11 cellular contexts compared by ENCODE assay signal in the genomic region with DNA sequence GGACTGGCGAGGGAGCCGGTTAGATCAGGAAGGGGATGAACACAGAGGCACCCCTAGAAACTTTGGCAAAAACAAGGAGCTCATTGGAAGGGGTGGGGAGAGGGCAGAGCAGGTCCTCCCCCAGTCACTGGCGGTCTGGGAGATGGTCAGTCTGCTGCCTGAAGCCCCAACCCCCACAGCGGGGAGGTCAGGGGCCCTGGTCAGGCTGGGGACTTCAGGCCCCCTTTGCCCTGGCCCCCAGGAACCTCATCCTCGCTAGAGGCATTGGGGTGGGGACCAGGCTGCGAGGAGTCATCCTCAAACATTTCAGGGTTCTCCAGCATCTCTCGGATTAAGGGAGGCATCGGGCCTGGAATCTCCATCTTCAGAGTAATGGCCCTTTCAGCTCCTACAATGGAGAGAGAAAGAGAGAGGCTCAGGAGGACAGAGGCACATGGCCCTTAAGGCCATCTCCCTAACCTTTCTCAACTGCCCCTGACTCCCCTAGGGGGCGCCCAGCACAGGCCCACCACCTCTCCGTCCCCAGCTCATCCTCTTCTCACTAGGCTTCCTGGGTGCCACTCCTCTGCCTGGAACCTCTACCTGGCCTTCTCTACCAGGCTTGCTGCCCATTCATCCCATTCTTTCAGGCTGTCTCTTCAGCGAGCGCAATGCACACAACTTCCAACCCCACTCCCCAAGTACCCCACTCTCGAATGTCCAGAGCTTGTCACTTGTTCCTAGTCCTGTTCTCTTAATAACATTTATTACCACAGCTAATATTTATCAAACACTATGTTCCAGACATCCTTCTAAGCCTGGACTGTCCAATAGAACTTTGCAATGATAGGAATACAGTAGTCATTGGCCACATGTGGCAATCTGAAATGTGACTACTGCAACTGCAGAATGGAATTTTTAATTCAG. TPM values are rescaled to one million over a fixed set of nuclear protein-coding genes. Genes with fewer than 3 reads are reported as not detected.
DNase-seq lines count a peak whose midpoint lies in the region; ATAC-seq and TF ChIP-seq lines count a peak whose summit lies in the region.
"Had no signal": no experiment of that assay in that cellular context is flagged by ENCODE, and none has a peak within 500 bp of the region (broad histone marks: within the 10 kb centered on the region; RNA-seq: fewer than 3 reads in every experiment).

No MANE protein-coding gene starts in this region.

- TF ChIP-seq CTCF in HFF-Myc (IDR thresholded peaks at IDR 0.05; ENCODE audit: low read depth, low read length, missing control alignments): peak; percentile 56

- no peak overlapping the region for H3K4me3 ChIP-seq in HFF-Myc (replicated peaks; ENCODE audit: low read depth, low read length)
- no peak overlapping the region for H3K4me3 ChIP-seq in naive thymus-derived CD4-positive, alpha-beta T cell (ENCODE audit: low read length)
- H3K4me3 ChIP-seq: tibial artery had no signal

- no peak overlapping the region for H3K4me3 Mint-ChIP-seq in activated T-helper 1 cell treated with anti-CD3 and anti-CD28 coated beads, Interleukin-12 subunit alpha, Interleukin-12 subunit beta, Interleukin-2, Interleukin-4 antibody, amounts not matched to agents 30 ng/mL and 10 ng/mL and 1 ng/mL, durations not matched to agents 14 hours and 24 hours and 36 hours
- H3K4me3 Mint-ChIP-seq in naive thymus-derived CD4-positive, alpha-beta T cell: peak overlapping the region in 2 of 10 donors; percentile 6 to 70
- H3K4me3 Mint-ChIP-seq: immature natural killer cell had no signal

- peak overlapping the region; percentile 30 for H3K27ac Mint-ChIP-seq in activated T-helper 1 cell treated with anti-CD3 and anti-CD28 coated beads, Interleukin-12 subunit alpha, Interleukin-12 subunit beta, Interleukin-2, Interleukin-4 antibody, amounts not matched to agents 30 ng/mL and 10 ng/mL and 1 ng/mL, durations not matched to agents 14 hours and 24 hours and 36 hours
- peak overlapping the region in 6 of 9 donors; percentile 15 to 88 (median 50) for H3K27ac Mint-ChIP-seq in naive thymus-derived CD4-positive, alpha-beta T cell

- peaks cover 32 to 39% of the 10 kb centered on the region in 2 donors for H3K4me1 ChIP-seq in naive thymus-derived CD4-positive, alpha-beta T cell (ENCODE audit: control insufficient read depth in 2 of 2, insufficient read depth in 2 of 2, low read length in 2 of 2)

- H3K27ac ChIP-seq in naive thymus-derived CD4-positive, alpha-beta T cell (ENCODE audit: low read depth, low read length): no peak overlapping the region
- H3K27ac ChIP-seq: C4-2B, tibial artery had no signal

- H3K9me3 ChIP-seq in naive thymus-derived CD4-positive, alpha-beta T cell (ENCODE audit: control insufficient read depth in 2 of 3, low read length in 3 of 3): no peaks in the 10 kb centered on the region
- H3K9me3 ChIP-seq: tibial artery had no signal

- H3K36me3 ChIP-seq in naive thymus-derived CD4-positive, alpha-beta T cell (ENCODE audit: control insufficient read depth in 2 of 3, insufficient read depth in 3 of 3, low read length in 3 of 3): peaks cover 0 to 55% (median 0%) of the 10 kb centered on the region in 3 experiments

- intact Hi-C loops in activated T-helper 1 cell treated with anti-CD3 and anti-CD28 coated beads, Interleukin-12 subunit alpha, Interleukin-12 subunit beta, Interleukin-2, Interleukin-4 antibody, amounts not matched to agents 30 ng/mL and 10 ng/mL and 1 ng/mL, durations not matched to agents 14 hours and 24 hours and 36 hours (cut with micrococcal nuclease): no loop called here
- intact Hi-C loops in naive thymus-derived CD4-positive, alpha-beta T cell (cut with micrococcal nuclease): no loop called here

- H3K27me3 Mint-ChIP-seq in activated T-helper 1 cell treated with anti-CD3 and anti-CD28 coated beads, Interleukin-12 subunit alpha, Interleukin-12 subunit beta, Interleukin-2, Interleukin-4 antibody, amounts not matched to agents 30 ng/mL and 10 ng/mL and 1 ng/mL, durations not matched to agents 14 hours and 24 hours and 36 hours (ENCODE audit: insufficient read depth): no peaks in the 10 kb centered on the region
- H3K27me3 Mint-ChIP-seq in naive thymus-derived CD4-positive, alpha-beta T cell: no peaks in the 10 kb centered on the region

- CTCF ChIA-PET in naive thymus-derived CD4-positive, alpha-beta T cell (lab: Charles Lee): interaction anchor here (0.6 to 14.6 kb wide), 14 partner anchors 9 to 111 kb away, joined by 3 to 159 read pairs (median 10); a partner anchor contains a TSS

- POLR2A ChIA-PET in naive thymus-derived CD4-positive, alpha-beta T cell (lab: Charles Lee): interaction anchor here (0.9 to 6.5 kb wide), 5 partner anchors 8 to 40 kb away, joined by 4 to 84 read pairs (median 5); a partner anchor contains a TSS

- H3K27me3 ChIP-seq in naive thymus-derived CD4-positive, alpha-beta T cell (ENCODE audit: control insufficient read depth in 2 of 2, insufficient read depth in 2 of 2, low read length in 2 of 2): no peaks in the 10 kb centered on the region
- H3K27me3 ChIP-seq: tibial artery had no signal

- H3K4me1 Mint-ChIP-seq in activated T-helper 1 cell treated with anti-CD3 and anti-CD28 coated beads, Interleukin-12 subunit alpha, Interleukin-12 subunit beta, Interleukin-2, Interleukin-4 antibody, amounts not matched to agents 30 ng/mL and 10 ng/mL and 1 ng/mL, durations not matched to agents 14 hours and 24 hours and 36 hours (ENCODE audit: low read depth): peaks cover 73% of the 10 kb centered on the region
- peaks cover 56 to 90% (median 72%) of the 10 kb centered on the region in 7 donors for H3K4me1 Mint-ChIP-seq in naive thymus-derived CD4-positive, alpha-beta T cell

- no peaks in the 10 kb centered on the region for H3K9me3 Mint-ChIP-seq in activated T-helper 1 cell treated with anti-CD3 and anti-CD28 coated beads, Interleukin-12 subunit alpha, Interleukin-12 subunit beta, Interleukin-2, Interleukin-4 antibody, amounts not matched to agents 30 ng/mL and 10 ng/mL and 1 ng/mL, durations not matched to agents 14 hours and 24 hours and 36 hours
- H3K9me3 Mint-ChIP-seq in naive thymus-derived CD4-positive, alpha-beta T cell: peaks cover 0 to 2% (median 0%) of the 10 kb centered on the region in 11 donors
- H3K9me3 Mint-ChIP-seq: immature natural killer cell had no signal

- DNase-seq in NCI-H524 (lab: John Stamatoyannopoulos, UW): peak; percentile 11 to 18
- no peak for DNase-seq in NCI-H524 treated with DMSO at 0.1 percent for 48 hours (lab: John Stamatoyannopoulos, UW)
- no peak for DNase-seq in HFF-Myc (ENCODE audit: extremely low read depth, low read depth)
- no peak for DNase-seq in activated T-helper 1 cell treated with anti-CD3 and anti-CD28 coated beads, Interleukin-12 subunit alpha, Interleukin-12 subunit beta, Interleukin-2, Interleukin-4 antibody, amounts not matched to agents 30 ng/mL and 10 ng/mL and 1 ng/mL, durations not matched to agents 14 hours and 24 hours and 36 hours (ENCODE audit: low spot score)
- no peak for DNase-seq in naive thymus-derived CD4-positive, alpha-beta T cell
- DNase-seq: immature natural killer cell, tibial artery had no signal

- H3K36me3 Mint-ChIP-seq in activated T-helper 1 cell treated with anti-CD3 and anti-CD28 coated beads, Interleukin-12 subunit alpha, Interleukin-12 subunit beta, Interleukin-2, Interleukin-4 antibody, amounts not matched to agents 30 ng/mL and 10 ng/mL and 1 ng/mL, durations not matched to agents 14 hours and 24 hours and 36 hours (ENCODE audit: low read depth): peaks cover 46% of the 10 kb centered on the region
- peaks cover 0 to 54% (median 12%) of the 10 kb centered on the region in 5 donors for H3K36me3 Mint-ChIP-seq in naive thymus-derived CD4-positive, alpha-beta T cell

- no peak for ATAC-seq in naive thymus-derived CD4-positive, alpha-beta T cell
- no peak for ATAC-seq in GM21367 (IDR thresholded peaks at IDR 0.05; ENCODE audit: unreplicated experiment)
- no peak for ATAC-seq in HG03520 (IDR thresholded peaks at IDR 0.05; ENCODE audit: unreplicated experiment)
- ATAC-seq in HG02678 (IDR thresholded peaks at IDR 0.05; ENCODE audit: unreplicated experiment): no peak

RNA-seq across cellular contexts. Expression of a gene that starts 4.7 kb away (rescaled TPM):
- total RNA-seq in activated T-helper 1 cell treated with anti-CD3 and anti-CD28 coated beads, Interleukin-12 subunit alpha, Interleukin-12 subunit beta, Interleukin-2, Interleukin-4 antibody, amounts not matched to agents 30 ng/mL and 10 ng/mL and 1 ng/mL, durations not matched to agents 14 hours and 24 hours and 36 hours: 258 and 266 TPM in 2 replicates
- 100 to 1,000 TPM; 208 to 760 (median 408) TPM for total RNA-seq in naive thymus-derived CD4-positive, alpha-beta T cell
- polyA plus RNA-seq in naive thymus-derived CD4-positive, alpha-beta T cell: 100 to 1,000 TPM; 191 to 205 TPM

RNA-seq across cellular contexts. Expression of a gene that starts 20.3 kb away (rescaled TPM):
- 58.6 and 61.6 TPM in 2 replicates for total RNA-seq in activated T-helper 1 cell treated with anti-CD3 and anti-CD28 coated beads, Interleukin-12 subunit alpha, Interleukin-12 subunit beta, Interleukin-2, Interleukin-4 antibody, amounts not matched to agents 30 ng/mL and 10 ng/mL and 1 ng/mL, durations not matched to agents 14 hours and 24 hours and 36 hours
- 10 to 100 TPM; 22.4 to 73.1 (median 57.4) TPM for total RNA-seq in naive thymus-derived CD4-positive, alpha-beta T cell
- polyA plus RNA-seq in naive thymus-derived CD4-positive, alpha-beta T cell: 10 to 100 TPM in 1 of 2 donors, 1 to 10 TPM in 1; 6.4 to 17.2 TPM

RNA-seq across cellular contexts. Expression of a gene that starts 31.0 kb away (rescaled TPM):
- total RNA-seq in activated T-helper 1 cell treated with anti-CD3 and anti-CD28 coated beads, Interleukin-12 subunit alpha, Interleukin-12 subunit beta, Interleukin-2, Interleukin-4 antibody, amounts not matched to agents 30 ng/mL and 10 ng/mL and 1 ng/mL, durations not matched to agents 14 hours and 24 hours and 36 hours: 21.7 and 22.6 TPM in 2 replicates
- total RNA-seq in naive thymus-derived CD4-positive, alpha-beta T cell: 10 to 100 TPM; 34.1 to 76.3 (median 69.1) TPM
- 1 to 10 TPM; 1.3 to 2.1 TPM for polyA plus RNA-seq in naive thymus-derived CD4-positive, alpha-beta T cell

RNA-seq across cellular contexts. Expression of a gene that starts 31.2 kb away (rescaled TPM):
- total RNA-seq in activated T-helper 1 cell treated with anti-CD3 and anti-CD28 coated beads, Interleukin-12 subunit alpha, Interleukin-12 subunit beta, Interleukin-2, Interleukin-4 antibody, amounts not matched to agents 30 ng/mL and 10 ng/mL and 1 ng/mL, durations not matched to agents 14 hours and 24 hours and 36 hours: 48.1 and 52.8 TPM in 2 replicates
- 100 to 1,000 TPM in 2 of 5 experiments, 10 to 100 TPM in 3; 37.2 to 135 (median 49.5) TPM for total RNA-seq in naive thymus-derived CD4-positive, alpha-beta T cell
- 1 to 10 TPM; 3.6 to 3.8 TPM for polyA plus RNA-seq in naive thymus-derived CD4-positive, alpha-beta T cell

RNA-seq across cellular contexts. Expression of a gene that starts 56.4 kb away (rescaled TPM):
- total RNA-seq in activated T-helper 1 cell treated with anti-CD3 and anti-CD28 coated beads, Interleukin-12 subunit alpha, Interleukin-12 subunit beta, Interleukin-2, Interleukin-4 antibody, amounts not matched to agents 30 ng/mL and 10 ng/mL and 1 ng/mL, durations not matched to agents 14 hours and 24 hours and 36 hours: 61.2 and 68.4 TPM in 2 replicates
- total RNA-seq in naive thymus-derived CD4-positive, alpha-beta T cell: 10 to 100 TPM in 1 of 5 experiments, 1 to 10 TPM in 2, under 1 TPM in 2; 0.08 to 65.4 (median 1.1) TPM
- polyA plus RNA-seq in naive thymus-derived CD4-positive, alpha-beta T cell: not detected

Comparison
In these comparisons a context has a peak if more than half of its experiments do, and no peak if none do; other contexts are left out.
1. DNase-seq: peak in NCI-H524 (2 of 2); none in NCI-H524 treated with DMSO at 0.1 percent for 48 hours (single experiment), HFF-Myc (single experiment), activated T-helper 1 cell treated with anti-CD3 and anti-CD28 coated beads, Interleukin-12 subunit alpha, Interleukin-12 subunit beta, Interleukin-2, Interleukin-4 antibody, amounts not matched to agents 30 ng/mL and 10 ng/mL and 1 ng/mL, durations not matched to agents 14 hours and 24 hours and 36 hours (single experiment) and naive thymus-derived CD4-positive, alpha-beta T cell (0 of 9).